17 cellular contexts compared by ENCODE assay signal in genomic region chr6:9978480-9978879, GRCh38.
DNase-seq lines count a peak whose midpoint lies in the region; ATAC-seq, FAIRE-seq and TF ChIP-seq lines count a peak whose summit lies in the region.
"Had no signal": no experiment of that assay in that cellular context is flagged by ENCODE, and none has a peak within 500 bp of the region (broad histone marks: within the 10 kb centered on the region; RNA-seq: fewer than 3 reads in every experiment).

No MANE protein-coding gene starts in this region.

- DNase-seq in HTR-8/SVneo (ENCODE audit: insufficient read length, low spot score): no peak
- no peak for DNase-seq in RWPE2 (ENCODE audit: low spot score)
- DNase-seq in epithelial cell of esophagus (ENCODE audit: low read depth): peak; percentile 80
- DNase-seq in erythroblast (lab: John Stamatoyannopoulos, UW): no peak
- DNase-seq in activated T-helper 2 cell treated with anti-CD3 and anti-CD28 coated beads, Interferon-gamma antibody, Interleukin-2, Interleukin-4, amounts not matched to agents 10 μg/mL and 5 μg/mL and 100 μg/mL, durations not matched to agents 14 hours and 24 hours and 36 hours (ENCODE audit: low spot score): no peak
- DNase-seq in NCI-H2227 treated with DMSO at 0.1 percent for 48 hours (lab: John Stamatoyannopoulos, UW): no peak
- DNase-seq: CD4-positive, alpha-beta memory T cell; DMS79 treated with DMSO at 0.1 percent for 48 hours; EL; HCEC 1CT; HFFc6 had no signal

- peak; percentile 26 for FAIRE-seq in HTR-8/SVneo (lab: Jason Lieb, UNC)
- FAIRE-seq: A204.1, G401.6, GM12891 had no signal

- no peaks in the 10 kb centered on the region for H3K9me3 Mint-ChIP-seq in nephron
- H3K9me3 Mint-ChIP-seq in activated T-helper 2 cell treated with anti-CD3 and anti-CD28 coated beads, Interferon-gamma antibody, Interleukin-2, Interleukin-4, amounts not matched to agents 10 μg/mL and 5 μg/mL and 100 μg/mL, durations not matched to agents 14 hours and 24 hours and 36 hours: peaks cover under 1% of the 10 kb centered on the region
- H3K9me3 Mint-ChIP-seq: HFFc6 had no signal

- H3K4me1 Mint-ChIP-seq in nephron: no peaks in the 10 kb centered on the region
- no peaks in the 10 kb centered on the region for H3K4me1 Mint-ChIP-seq in activated T-helper 2 cell treated with anti-CD3 and anti-CD28 coated beads, Interferon-gamma antibody, Interleukin-2, Interleukin-4, amounts not matched to agents 10 μg/mL and 5 μg/mL and 100 μg/mL, durations not matched to agents 14 hours and 24 hours and 36 hours (ENCODE audit: low read depth)
- H3K4me1 Mint-ChIP-seq: B cell; CD4-positive, alpha-beta memory T cell had no signal

- H3K4me1 ChIP-seq in RWPE2 (ENCODE audit: insufficient read depth, poor library complexity, severe bottlenecking): peaks cover 6% of the 10 kb centered on the region

- no peaks in the 10 kb centered on the region for H3K27me3 Mint-ChIP-seq in nephron (ENCODE audit: low read depth)
- no peaks in the 10 kb centered on the region for H3K27me3 Mint-ChIP-seq in activated T-helper 2 cell treated with anti-CD3 and anti-CD28 coated beads, Interferon-gamma antibody, Interleukin-2, Interleukin-4, amounts not matched to agents 10 μg/mL and 5 μg/mL and 100 μg/mL, durations not matched to agents 14 hours and 24 hours and 36 hours (ENCODE audit: low read depth)
- H3K27me3 Mint-ChIP-seq: B cell; CD4-positive, alpha-beta memory T cell had no signal

- H3K27ac Mint-ChIP-seq in nephron: peak overlapping the region; percentile 22 to 75 (median 41)
- H3K27ac Mint-ChIP-seq in activated T-helper 2 cell treated with anti-CD3 and anti-CD28 coated beads, Interferon-gamma antibody, Interleukin-2, Interleukin-4, amounts not matched to agents 10 μg/mL and 5 μg/mL and 100 μg/mL, durations not matched to agents 14 hours and 24 hours and 36 hours: no peak overlapping the region
- H3K27ac Mint-ChIP-seq: B cell; CD4-positive, alpha-beta memory T cell; HFFc6 had no signal

- no peaks in the 10 kb centered on the region for H3K36me3 ChIP-seq in RWPE2 (ENCODE audit: low read depth)

- H3K36me3 Mint-ChIP-seq in nephron (ENCODE audit: low read depth): no peaks in the 10 kb centered on the region
- no peaks in the 10 kb centered on the region for H3K36me3 Mint-ChIP-seq in activated T-helper 2 cell treated with anti-CD3 and anti-CD28 coated beads, Interferon-gamma antibody, Interleukin-2, Interleukin-4, amounts not matched to agents 10 μg/mL and 5 μg/mL and 100 μg/mL, durations not matched to agents 14 hours and 24 hours and 36 hours (ENCODE audit: low read depth)
- H3K36me3 Mint-ChIP-seq: CD4-positive, alpha-beta memory T cell had no signal

- TF ChIP-seq POLR2A in erythroblast (IDR thresholded peaks at IDR 0.05; ENCODE audit: low read length): no peak

- no peak overlapping the region for H3K4me3 ChIP-seq in RWPE2 (ENCODE audit: severe bottlenecking)
- H3K4me3 ChIP-seq in epithelial cell of esophagus (ENCODE audit: low read length): no peak overlapping the region

- TF ChIP-seq CTCF in RWPE2 (IDR thresholded peaks at IDR 0.05; ENCODE audit: poor library complexity, severe bottlenecking) (no peak), epithelial cell of esophagus (IDR thresholded peaks at IDR 0.05; ENCODE audit: insufficient read depth, low read depth, low read length, missing control alignments) (no peak), nephron (IDR thresholded peaks at IDR 0.05; ENCODE audit: unreplicated experiment in 3 of 3) (no peak)

- no peaks in the 10 kb centered on the region for H3K27me3 ChIP-seq in RWPE2 (ENCODE audit: insufficient read depth, poor library complexity, severe bottlenecking)

- intact Hi-C loops in activated T-helper 2 cell treated with anti-CD3 and anti-CD28 coated beads, Interferon-gamma antibody, Interleukin-2, Interleukin-4, amounts not matched to agents 10 μg/mL and 5 μg/mL and 100 μg/mL, durations not matched to agents 14 hours and 24 hours and 36 hours (cut with micrococcal nuclease): no loop called here

- ATAC-seq in RWPE2 (ENCODE audit: low read depth): peak; percentile 58

- H3K4me3 Mint-ChIP-seq in nephron: no peak overlapping the region
- no peak overlapping the region for H3K4me3 Mint-ChIP-seq in activated T-helper 2 cell treated with anti-CD3 and anti-CD28 coated beads, Interferon-gamma antibody, Interleukin-2, Interleukin-4, amounts not matched to agents 10 μg/mL and 5 μg/mL and 100 μg/mL, durations not matched to agents 14 hours and 24 hours and 36 hours (ENCODE audit: low read depth)
- H3K4me3 Mint-ChIP-seq: B cell; CD4-positive, alpha-beta memory T cell; HFFc6 had no signal

- no peaks in the 10 kb centered on the region for H3K9me3 ChIP-seq in RWPE2 (ENCODE audit: severe bottlenecking)

- H3K27ac ChIP-seq in RWPE2 (ENCODE audit: poor library complexity, severe bottlenecking): no peak overlapping the region
- H3K27ac ChIP-seq: C4-2B had no signal
